ENCODE assay signal across 25 cellular contexts in the genomic region with DNA sequence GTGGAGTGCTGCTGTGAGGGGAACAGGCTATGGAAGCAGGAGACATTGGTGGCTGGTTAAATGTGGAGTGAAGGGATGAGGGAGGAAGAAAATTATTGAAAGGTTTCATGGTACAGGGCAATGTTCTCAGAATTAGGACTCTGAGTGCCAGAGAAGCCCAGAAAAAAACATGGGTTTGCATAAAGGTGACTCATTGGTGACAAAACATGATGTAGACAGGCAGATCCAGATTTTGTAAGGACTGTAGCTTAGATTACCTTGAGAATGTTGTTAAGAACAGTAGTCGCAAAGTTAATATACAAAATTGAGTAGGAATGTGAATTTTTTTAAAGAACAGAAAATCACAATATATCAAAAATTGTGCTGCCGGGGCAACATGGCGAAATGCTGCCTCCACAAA.
"Had no signal": no experiment of that assay in that cellular context is flagged by ENCODE, and none has a peak within 500 bp of the region (broad histone marks: within the 10 kb centered on the region; RNA-seq: fewer than 3 reads in every experiment).

No MANE protein-coding gene starts in this region.

- H3K4me3 ChIP-seq: left ventricle myocardium inferior, lung, neural progenitor cell, ovary, right atrium auricular region, right lobe of liver, smooth muscle cell, testis, thyroid gland, transverse colon, upper lobe of left lung had no signal

- DNase-seq: islet precursor cell; left ventricle myocardium inferior; mesendoderm; naive B cell; natural killer cell; nephron progenitor cell; ovary; right lobe of liver; stimulated activated CD4-positive, alpha-beta T cell treated with anti-CD3 and anti-CD28 coated beads, Interleukin-1b, Interleukin-23, amount 100 ng/mL, for 48 hours; stimulated activated CD4-positive, alpha-beta T cell treated with anti-CD3 and anti-CD28 coated beads, Interleukin-2, amount 100 ng/mL, for 48 hours; stimulated activated CD4-positive, alpha-beta T cell treated with anti-CD3 and anti-CD28 coated beads, Interleukin-4, amount 100 ng/mL, for 4 hours; stimulated activated CD8-positive, alpha-beta memory T cell treated with anti-CD3 and anti-CD28 coated beads, Interleukin-4, amount 100 ng/mL, for 48 hours; stimulated activated naive CD4-positive, alpha-beta T cell treated with Interleukin-2 at 50 U/mL for 16 hours; stimulated activated naive CD8-positive, alpha-beta T cell treated with anti-CD3 and anti-CD28 coated beads, Interleukin-15, amount 100 ng/mL, for 72 hours; testis; thyroid gland; transverse colon; upper lobe of left lung had no signal

- H3K36me3 ChIP-seq: left ventricle myocardium inferior, neural progenitor cell, neutrophil, ovary, right atrium auricular region, right lobe of liver, thyroid gland, transverse colon, upper lobe of left lung had no signal

- H3K27me3 ChIP-seq: neural progenitor cell, neutrophil, ovary, right atrium auricular region, right lobe of liver, testis, thyroid gland, transverse colon, upper lobe of left lung had no signal

- H3K9me3 ChIP-seq: neutrophil, right atrium auricular region, right lobe of liver, testis, thyroid gland, transverse colon, upper lobe of left lung had no signal

- FAIRE-seq: urothelium cell line had no signal

- H2AFZ ChIP-seq: neural progenitor cell had no signal

- ATAC-seq: natural killer cell; right lobe of liver; stimulated activated memory B cell treated with anti-CD40 and anti-IgM and Interleukin-4, amounts not matched to agents 10 μg/mL and 1 μg/mL and 100 μg/mL, for 72 hours; stimulated activated naive CD8-positive, alpha-beta T cell treated with anti-CD3 and anti-CD28 coated beads, Interleukin-15, amount 100 ng/mL, for 72 hours had no signal

- H3K4me2 ChIP-seq: neural progenitor cell, smooth muscle cell had no signal

- H3K27ac ChIP-seq: left ventricle myocardium inferior, neural progenitor cell, neutrophil, ovary, right atrium auricular region, right lobe of liver, testis, thyroid gland, transverse colon, upper lobe of left lung had no signal

- H3K4me1 ChIP-seq: left ventricle myocardium inferior, neural progenitor cell, right atrium auricular region, right lobe of liver, testis, thyroid gland, transverse colon, upper lobe of left lung had no signal

- H3K9ac ChIP-seq: neural progenitor cell had no signal
